Comparison of ENCODE assay signal across 13 cellular contexts in genomic region chr16:30187971-30188561, GRCh38. TPM values are rescaled to one million over a fixed set of nuclear protein-coding genes. Genes with fewer than 3 reads are reported as not detected.
DNase-seq lines count a peak whose midpoint lies in the region; ATAC-seq, FAIRE-seq and TF ChIP-seq lines count a peak whose summit lies in the region.
"Had no signal": no experiment of that assay in that cellular context is flagged by ENCODE, and none has a peak within 500 bp of the region (broad histone marks: within the 10 kb centered on the region; RNA-seq: fewer than 3 reads in every experiment).

No MANE protein-coding gene starts in this region.

- no peaks in the 10 kb centered on the region for H4K20me1 ChIP-seq in K562 (replicated peaks; ENCODE audit: control insufficient read depth, insufficient read depth, low read length)
- no peaks in the 10 kb centered on the region for H4K20me1 ChIP-seq in GM23248 (ENCODE audit: insufficient read depth)

- H2AFZ ChIP-seq in K562 (ENCODE audit: low read depth, low read length) (no peak overlapping the region), GM23248 (no peak overlapping the region)

- peak overlapping the region; percentile 59 for H3K27ac Mint-ChIP-seq in stimulated activated naive B cell treated with anti-CD40 and anti-IgM and Interleukin-4, amounts not matched to agents 10 μg/mL and 1 μg/mL and 100 μg/mL, for 72 hours

- TF ChIP-seq RAD21 in K562 (CRISPR knock-in tag; conservative IDR thresholded peaks at IDR 0.05 in 1 of 2, IDR thresholded peaks at IDR 0.05 in 1 of 2) = no peak

- H3K4me1 ChIP-seq in Peyer's patch (peaks cover 0 to 29% (median 19%) of the 10 kb centered on the region in 4 donors), K562 (replicated peaks in 1 of 2; ENCODE audit: control insufficient read depth in 2 of 2, insufficient read depth in 2 of 2, low read length in 2 of 2) (peaks cover 32 to 53% of the 10 kb centered on the region in 2 experiments), GM23248 (ENCODE audit: insufficient read depth) (no peaks in the 10 kb centered on the region)
- H3K4me1 ChIP-seq: prostate gland had no signal

- H3K36me3 ChIP-seq in Peyer's patch (no peaks in the 10 kb centered on the region), K562 (ENCODE audit: control insufficient read depth, insufficient read depth, low read length) (0 out of 3 replicates have a peak, but pooled peaks cover 3% of the 10 kb centered on the region), GM23248 (ENCODE audit: low read depth) (no peaks in the 10 kb centered on the region)
- H3K36me3 ChIP-seq: prostate gland, SJSA1 had no signal

- H3K9ac ChIP-seq in K562 (ENCODE audit: insufficient read depth in 1 of 2, low read depth in 2 of 2, low read length in 2 of 2) (peak overlapping the region in 1 of 2 experiments; percentile 58; a peak in 1 of 4 replicates), GM23248 (no peak overlapping the region)

- TF ChIP-seq CTCF in Peyer's patch (IDR thresholded peaks at IDR 0.05) (no peak), K562 (IDR thresholded peaks at IDR 0.05 in 2 of 3, conservative IDR thresholded peaks at IDR 0.05 in 1 of 3; ENCODE audit: insufficient read depth in 2 of 3, low read depth in 1 of 3, low read length in 3 of 3) (no peak)

- H3K4me1 Mint-ChIP-seq in stimulated activated naive B cell treated with anti-CD40 and anti-IgM and Interleukin-4, amounts not matched to agents 10 μg/mL and 1 μg/mL and 100 μg/mL, for 72 hours = peaks cover 24 to 34% of the 10 kb centered on the region in 2 donors

- 86% methylated on average over 14 of the region's 23 CpGs for whole genome bisulfite sequencing in K562 (ENCODE audit: insufficient coverage, low coverage, missing lambda C conversion rate)
- 89 to 93% methylated on average over 17 to 23 of the region's 23 CpGs for WGBS in GM23248 (ENCODE audit: low coverage in 1 of 2, low lambda C conversion rate in 2 of 2, missing lambda C conversion rate in 2 of 2), 2 experiments

- BruUV-seq in K562 (replicated peaks; lab: Mats Ljungman, UMichigan) = TSS peak; percentile 34

- H3K9me3 Mint-ChIP-seq in stimulated activated naive B cell treated with anti-CD40 and anti-IgM and Interleukin-4, amounts not matched to agents 10 μg/mL and 1 μg/mL and 100 μg/mL, for 72 hours = no peaks in the 10 kb centered on the region
- H3K9me3 Mint-ChIP-seq: activated naive CD4-positive, alpha-beta T cell treated with anti-CD3 and anti-CD28 coated beads, Interleukin-2, amount 50 U/mL, for 72 hours had no signal

- no peak for ATAC-seq in K562
- no peak for ATAC-seq in stimulated activated naive B cell treated with anti-CD40 and anti-IgM and Interleukin-4, amounts not matched to agents 10 μg/mL and 1 μg/mL and 100 μg/mL, for 72 hours (replicated peaks)

- POLR2A ChIA-PET in K562 (lab: Yijun Ruan, JAX) = interaction anchor here (1.2 kb wide), 1 partner anchor 9 kb away, joined by 4 read pairs; no protein-coding TSS in a partner anchor

- no peaks in the 10 kb centered on the region for H3K79me2 ChIP-seq in K562 (ENCODE audit: control insufficient read depth, insufficient read depth, low read length)
- no peaks in the 10 kb centered on the region for H3K79me2 ChIP-seq in GM23248 (ENCODE audit: insufficient read depth)

- no peaks in the 10 kb centered on the region for H3K9me2 ChIP-seq in GM23248 (ENCODE audit: insufficient read depth)

- H3K27me3 ChIP-seq in Peyer's patch (no peaks in the 10 kb centered on the region), K562 (ENCODE audit: control insufficient read depth in 2 of 2, insufficient read depth in 2 of 2, low read length in 2 of 2) (no peaks in the 10 kb centered on the region), GM23248 (replicated peaks; ENCODE audit: insufficient read depth) (no peaks in the 10 kb centered on the region)
- H3K27me3 ChIP-seq: SJSA1 had no signal

- no peak for TF ChIP-seq EP300 in K562 (IDR thresholded peaks at IDR 0.05; ENCODE audit: low read length)

- CTCF ChIA-PET in K562 (lab: Yijun Ruan, JAX; ENCODE audit: low intra/inter-chr PET ratio) = no interaction called here

- peaks cover 42 to 47% of the 10 kb centered on the region in 2 donors for H3K36me3 Mint-ChIP-seq in stimulated activated naive B cell treated with anti-CD40 and anti-IgM and Interleukin-4, amounts not matched to agents 10 μg/mL and 1 μg/mL and 100 μg/mL, for 72 hours

- TF ChIP-seq POLR2A in Peyer's patch (IDR thresholded peaks at IDR 0.05) (no peak), K562 (conservative IDR thresholded peaks at IDR 0.05) (no peak)

- intact Hi-C loops in K562 (cut with micrococcal nuclease) = no loop called here

- no peaks in the 10 kb centered on the region for H3K9me1 ChIP-seq in K562 (ENCODE audit: control insufficient read depth, insufficient read depth, low read length)

- DNase-seq in stimulated activated CD4-positive, alpha-beta T cell treated with anti-CD3 and anti-CD28 coated beads, Interleukin-12 subunit alpha, Interleukin-12 subunit beta, amount 100 ng/mL, for 4 hours = peak; percentile 14
- DNase-seq in stimulated activated CD4-positive, alpha-beta T cell treated with anti-CD3 and anti-CD28 coated beads, Interleukin-4, amount 100 ng/mL, for 4 hours = no peak
- DNase-seq in Peyer's patch (peak; percentile 18 to 49 (median 48)), K562 (ENCODE audit: extremely low read depth in 1 of 4, low spot score in 3 of 4) (no peak), HuH-7 (ENCODE audit: low spot score) (no peak), GM23248 (no peak), urothelium cell line (ENCODE audit: low spot score) (no peak)
- no peak for DNase-seq in stimulated activated naive B cell treated with anti-CD40 and anti-IgM and Interleukin-4, amounts not matched to agents 10 μg/mL and 1 μg/mL and 100 μg/mL, for 72 hours
- DNase-seq: midbrain, NCI-H146 had no signal

- H3K4me3 Mint-ChIP-seq in stimulated activated naive B cell treated with anti-CD40 and anti-IgM and Interleukin-4, amounts not matched to agents 10 μg/mL and 1 μg/mL and 100 μg/mL, for 72 hours = peak overlapping the region; percentile 35 to 39

- H3K4me2 ChIP-seq in K562 (ENCODE audit: insufficient read depth, low read length) (no peak overlapping the region), GM23248 (ENCODE audit: unreplicated experiment) (no peak overlapping the region)

- H3K4me3 ChIP-seq in Peyer's patch = peak overlapping the region in 1 of 4 donors; percentile 97
- no peak overlapping the region for H3K4me3 ChIP-seq in K562
- H3K4me3 ChIP-seq in GM23248 = no peak overlapping the region
- H3K4me3 ChIP-seq: prostate gland, SJSA1 had no signal

- FAIRE-seq in K562 (lab: Jason Lieb, UNC) (no peak), urothelium cell line (lab: Jason Lieb, UNC) (no peak)

- in situ Hi-C loops in K562 (cut with MboI) = loop anchor here (5.0 kb wide), 1 partner anchor 736 kb away; the partner anchor contains the start of genes BOLA2 and SLX1B
- in situ Hi-C loops in GM23248 (cut with MboI) = no loop called here

- H3K27ac ChIP-seq in Peyer's patch (peak overlapping the region in 3 of 4 donors; percentile 80 to 97 (median 90)), K562 (ENCODE audit: extremely low read depth, low read depth, low read length) (no peak overlapping the region), GM23248 (no peak overlapping the region)
- H3K27ac ChIP-seq: prostate gland, SJSA1 had no signal

- no peaks in the 10 kb centered on the region for H3F3A ChIP-seq in GM23248 (ENCODE audit: insufficient read depth)

- H3K27me3 Mint-ChIP-seq in stimulated activated naive B cell treated with anti-CD40 and anti-IgM and Interleukin-4, amounts not matched to agents 10 μg/mL and 1 μg/mL and 100 μg/mL, for 72 hours = no peaks in the 10 kb centered on the region

- H3K9me3 ChIP-seq in Peyer's patch = no peaks in the 10 kb centered on the region
- H3K9me3 ChIP-seq in K562 (replicated peaks; ENCODE audit: control insufficient read depth, insufficient read depth, low read depth, low read length) = no peaks in the 10 kb centered on the region
- no peaks in the 10 kb centered on the region for H3K9me3 ChIP-seq in GM23248 (ENCODE audit: low read depth)
- H3K9me3 ChIP-seq: prostate gland, SJSA1 had no signal

RNA-seq across cellular contexts. Expression of gene CORO1A, which starts 4.7 kb away (rescaled TPM):
- 100 to 1,000 TPM in 1 of 4 donors, 10 to 100 TPM in 3; 21.2 to 205 (median 32.1) TPM for total RNA-seq in Peyer's patch
- 1.4 and 6.7 TPM in 2 replicates for total RNA-seq in K562 (2011; cell fraction: chromatin; rRNA removed; ENCODE audit: low replicate concordance)
- total RNA-seq in K562 (2011; cell fraction: nucleolus; rRNA removed) = 4.3 and 5.3 TPM in 2 replicates
- 1.7 and 3.4 TPM in 2 replicates for total RNA-seq in K562 (2011; cell fraction: nucleoplasm; rRNA removed)
- 7.6 and 7.8 TPM in 2 replicates for total RNA-seq in K562 (2014; rRNA removed)
- 1.3 and 2.2 TPM in 2 replicates for total RNA-seq in K562 (2014; rRNA removed; fragmentation: Illumina TruSeq; extraction: Trizol)
- 17.4 and 18.5 TPM in 2 replicates for total RNA-seq in K562 (2015; rRNA removed; fragmentation: Illumina TruSeq; extraction: Trizol)
- total RNA-seq in K562 (2021) = 17.8 and 21.1 TPM in 2 replicates
- polyA plus RNA-seq in K562 (2011; rRNA removed) = 6.8 and 23.9 TPM in 2 replicates
- polyA plus RNA-seq in K562 (2011; cell fraction: cytosol; rRNA removed) = 21.5 and 33.0 TPM in 2 replicates
- 21.8 and 31.6 TPM in 2 replicates for polyA plus RNA-seq in K562 (2011; cell fraction: nucleus; rRNA removed)
- 10.2 and 42.2 TPM in 2 replicates for polyA plus RNA-seq in K562 (2012)
- 8.3 and 14.3 TPM in 2 replicates for polyA plus RNA-seq in K562 (2014; fragmentation: Illumina TruSeq; extraction: Trizol)
- under 1 TPM; 0.22 to 0.31 TPM for polyA plus RNA-seq in K562 (2014; fragmentation: Nextera tagmentation; extraction: Ambion mirVana)
- polyA plus RNA-seq in K562 (2014; rRNA removed) = 19.1 and 23.8 TPM in 2 replicates
- 3.4 and 4.6 TPM in 2 replicates for polyA minus RNA-seq in K562 (2011; rRNA and poly(A)+ RNA removed)
- 5.8 and 15.8 TPM in 2 replicates for polyA minus RNA-seq in K562 (2011; cell fraction: cytosol; rRNA and poly(A)+ RNA removed)
- polyA minus RNA-seq in K562 (2011; cell fraction: nucleus; rRNA and poly(A)+ RNA removed) = 2.6 and 7.7 TPM in 2 replicates
- total RNA-seq in GM23248 (2014; rRNA removed; shearing (Covaris generic)) = 3.2 and 4.8 TPM in 2 replicates
- 1.7 TPM in 2 replicates for polyA plus RNA-seq in GM23248 (2016; fragmentation: Nextera tagmentation; extraction: Ambion mirVana)

RNA-seq across cellular contexts. Expression of gene BOLA2B, which starts 5.4 kb away (rescaled TPM):
- total RNA-seq in Peyer's patch (100 to 1,000 TPM; 227 to 487 (median 370) TPM), K562 (2014; rRNA removed) (72.1 and 88.6 TPM in 2 replicates), K562 (2014; rRNA removed; fragmentation: Illumina TruSeq; extraction: Trizol) (117 and 181 TPM in 2 replicates), K562 (2015; rRNA removed; fragmentation: Illumina TruSeq; extraction: Trizol) (200 and 209 TPM in 2 replicates), K562 (2021) (259 and 310 TPM in 2 replicates)
- total RNA-seq in K562 (2011; cell fraction: chromatin; rRNA removed; ENCODE audit: low replicate concordance) = 14.9 TPM in 1 of 2 replicates, not detected in the other
- 14.7 and 26.2 TPM in 2 replicates for total RNA-seq in K562 (2011; cell fraction: nucleolus; rRNA removed)
- 4.7 and 6.4 TPM in 2 replicates for total RNA-seq in K562 (2011; cell fraction: nucleoplasm; rRNA removed)
- polyA plus RNA-seq in K562 (2011; rRNA removed) (43.9 and 49.0 TPM in 2 replicates), K562 (2014; fragmentation: Illumina TruSeq; extraction: Trizol) (87.3 and 150 TPM in 2 replicates), K562 (2014; fragmentation: Nextera tagmentation; extraction: Ambion mirVana) (100 to 1,000 TPM; 158 to 195 TPM), K562 (2014; rRNA removed) (159 and 613 TPM in 2 replicates), GM23248 (2016; fragmentation: Nextera tagmentation; extraction: Ambion mirVana) (122 and 146 TPM in 2 replicates)
- 390 and 438 TPM in 2 replicates for polyA plus RNA-seq in K562 (2011; cell fraction: cytosol; rRNA removed)
- 48.2 and 90.1 TPM in 2 replicates for polyA plus RNA-seq in K562 (2011; cell fraction: nucleus; rRNA removed)
- polyA plus RNA-seq in K562 (2012) = 150 and 359 TPM in 2 replicates
- polyA minus RNA-seq in K562 (2011; rRNA and poly(A)+ RNA removed) = 20.9 and 28.1 TPM in 2 replicates
- 22.7 and 54.4 TPM in 2 replicates for polyA minus RNA-seq in K562 (2011; cell fraction: cytosol; rRNA and poly(A)+ RNA removed)
- 5.9 and 9.0 TPM in 2 replicates for polyA minus RNA-seq in K562 (2011; cell fraction: nucleus; rRNA and poly(A)+ RNA removed)
- 2.0 and 155 TPM in 2 replicates for total RNA-seq in GM23248 (2014; rRNA removed; shearing (Covaris generic))

RNA-seq across cellular contexts. Expression of gene SLX1A, which starts 5.6 kb away (rescaled TPM):
- total RNA-seq in Peyer's patch = 100 to 1,000 TPM in 3 of 4 donors, 10 to 100 TPM in 1; 56.1 to 283 (median 260) TPM
- total RNA-seq in K562 (2011; cell fraction: chromatin; rRNA removed; ENCODE audit: low replicate concordance) = 63.6 and 162 TPM in 2 replicates
- 85.6 and 99.5 TPM in 2 replicates for total RNA-seq in K562 (2011; cell fraction: nucleolus; rRNA removed)
- 74.1 and 87.1 TPM in 2 replicates for total RNA-seq in K562 (2011; cell fraction: nucleoplasm; rRNA removed)
- 72.3 and 86.5 TPM in 2 replicates for total RNA-seq in K562 (2014; rRNA removed)
- total RNA-seq in K562 (2014; rRNA removed; fragmentation: Illumina TruSeq; extraction: Trizol) = 10.9 and 11.6 TPM in 2 replicates
- 18.4 and 21.0 TPM in 2 replicates for total RNA-seq in K562 (2015; rRNA removed; fragmentation: Illumina TruSeq; extraction: Trizol)
- total RNA-seq in K562 (2021) = 48.1 and 52.5 TPM in 2 replicates
- polyA plus RNA-seq in K562 (2011; rRNA removed) = 6.9 and 13.2 TPM in 2 replicates
- polyA plus RNA-seq in K562 (2011; cell fraction: cytosol; rRNA removed) = 6.0 and 35.1 TPM in 2 replicates
- polyA plus RNA-seq in K562 (2011; cell fraction: nucleus; rRNA removed) = 35.2 and 63.9 TPM in 2 replicates
- 45.1 and 50.2 TPM in 2 replicates for polyA plus RNA-seq in K562 (2012)
- 7.9 and 8.5 TPM in 2 replicates for polyA plus RNA-seq in K562 (2014; fragmentation: Illumina TruSeq; extraction: Trizol)
- 1 to 10 TPM; 2.3 to 2.5 TPM for polyA plus RNA-seq in K562 (2014; fragmentation: Nextera tagmentation; extraction: Ambion mirVana)
- 39.3 and 44.5 TPM in 2 replicates for polyA plus RNA-seq in K562 (2014; rRNA removed)
- 4.6 and 6.6 TPM in 2 replicates for polyA minus RNA-seq in K562 (2011; rRNA and poly(A)+ RNA removed)
- polyA minus RNA-seq in K562 (2011; cell fraction: cytosol; rRNA and poly(A)+ RNA removed) = 18.7 and 23.2 TPM in 2 replicates
- 19.8 and 21.0 TPM in 2 replicates for polyA minus RNA-seq in K562 (2011; cell fraction: nucleus; rRNA and poly(A)+ RNA removed)
- 14.3 and 32.6 TPM in 2 replicates for total RNA-seq in GM23248 (2014; rRNA removed; shearing (Covaris generic))
- polyA plus RNA-seq in GM23248 (2016; fragmentation: Nextera tagmentation; extraction: Ambion mirVana) = 32.2 and 51.7 TPM in 2 replicates

RNA-seq across cellular contexts. Expression of gene SULT1A3, which starts 11.0 kb away (rescaled TPM):
- total RNA-seq in Peyer's patch (100 to 1,000 TPM in 3 of 4 donors, 10 to 100 TPM in 1; 97.4 to 195 (median 133) TPM), K562 (2014; rRNA removed) (3.8 and 8.4 TPM in 2 replicates), K562 (2014; rRNA removed; fragmentation: Illumina TruSeq; extraction: Trizol) (2.4 and 3.9 TPM in 2 replicates), K562 (2015; rRNA removed; fragmentation: Illumina TruSeq; extraction: Trizol) (7.3 and 8.6 TPM in 2 replicates), K562 (2021) (4.7 and 10.6 TPM in 2 replicates)
- total RNA-seq in K562 (2011; cell fraction: chromatin; rRNA removed; ENCODE audit: low replicate concordance) = 16.6 and 51.4 TPM in 2 replicates
- 23.6 and 24.3 TPM in 2 replicates for total RNA-seq in K562 (2011; cell fraction: nucleolus; rRNA removed)
- total RNA-seq in K562 (2011; cell fraction: nucleoplasm; rRNA removed) = 9.5 and 13.9 TPM in 2 replicates
- polyA plus RNA-seq in K562 (2011; rRNA removed) (7.5 and 9.7 TPM in 2 replicates), K562 (2014; fragmentation: Illumina TruSeq; extraction: Trizol) (17.8 and 18.0 TPM in 2 replicates), K562 (2014; fragmentation: Nextera tagmentation; extraction: Ambion mirVana) (1 to 10 TPM; 5.0 to 7.1 TPM), K562 (2014; rRNA removed) (7.7 and 8.3 TPM in 2 replicates), GM23248 (2016; fragmentation: Nextera tagmentation; extraction: Ambion mirVana) (4.5 and 4.8 TPM in 2 replicates)
- polyA plus RNA-seq in K562 (2011; cell fraction: cytosol; rRNA removed) = 2.3 and 5.7 TPM in 2 replicates
- 26.4 and 36.6 TPM in 2 replicates for polyA plus RNA-seq in K562 (2011; cell fraction: nucleus; rRNA removed)
- 6.7 and 17.0 TPM in 2 replicates for polyA plus RNA-seq in K562 (2012)
- polyA minus RNA-seq in K562 (2011; rRNA and poly(A)+ RNA removed) = 1.6 TPM in 2 replicates
- polyA minus RNA-seq in K562 (2011; cell fraction: cytosol; rRNA and poly(A)+ RNA removed) = 3.5 TPM in 1 of 2 replicates, not detected in the other
- polyA minus RNA-seq in K562 (2011; cell fraction: nucleus; rRNA and poly(A)+ RNA removed) = 5.4 and 7.7 TPM in 2 replicates
- 12.2 and 22.9 TPM in 2 replicates for total RNA-seq in GM23248 (2014; rRNA removed; shearing (Covaris generic))

Comparison
In these comparisons a context has a peak if more than half of its experiments do, and no peak if none do; other contexts are left out.
1. DNase-seq: peak in stimulated activated CD4-positive, alpha-beta T cell treated with anti-CD3 and anti-CD28 coated beads, Interleukin-12 subunit alpha, Interleukin-12 subunit beta, amount 100 ng/mL, for 4 hours (single experiment) and Peyer's patch (3 of 3); none in stimulated activated CD4-positive, alpha-beta T cell treated with anti-CD3 and anti-CD28 coated beads, Interleukin-4, amount 100 ng/mL, for 4 hours (0 of 2), K562 (0 of 4), stimulated activated naive B cell treated with anti-CD40 and anti-IgM and Interleukin-4, amounts not matched to agents 10 μg/mL and 1 μg/mL and 100 μg/mL, for 72 hours (single experiment), HuH-7 (single experiment), GM23248 (single experiment) and urothelium cell line (single experiment).
2. H3K27ac ChIP-seq: peak in Peyer's patch (3 of 4); none in K562 (single experiment) and GM23248 (single experiment).